Comparison of ENCODE assay signal across 15 cellular contexts in genomic region chr6:106820412-106820852, GRCh38.
DNase-seq lines count a peak whose midpoint lies in the region; TF ChIP-seq lines count a peak whose summit lies in the region.
"Had no signal": no experiment of that assay in that cellular context is flagged by ENCODE, and none has a peak within 500 bp of the region (broad histone marks: within the 10 kb centered on the region; RNA-seq: fewer than 3 reads in every experiment).

No MANE protein-coding gene starts in this region.

- H2AFZ ChIP-seq in osteoblast (ENCODE audit: low read length), result no peak overlapping the region

- H3K4me1 ChIP-seq in osteoblast (ENCODE audit: insufficient read depth, low read length) (peaks cover 8% of the 10 kb centered on the region), A673 (ENCODE audit: insufficient read depth, low read length, poor library complexity, severe bottlenecking) (no peaks in the 10 kb centered on the region)

- CTCF ChIA-PET in A673 (lab: Charles Lee), result no interaction called here

- no TSS peak for BruUV-seq in A673 (replicated peaks; lab: Mats Ljungman, UMichigan)

- no peak overlapping the region for H3K4me2 ChIP-seq in osteoblast (ENCODE audit: insufficient read depth, low read length)

- DNase-seq in EH (ENCODE audit: low read depth) (peak; percentile 55), MG63 (peak; percentile 17), choroid plexus epithelial cell (ENCODE audit: low read depth) (peak; percentile 19), osteoblast (ENCODE audit: insufficient read length, low spot score, missing footprints) (peak; percentile 83), A673 (ENCODE audit: low spot score) (no peak), NCI-H187 treated with DMSO at 0.1 percent for 48 hours (lab: John Stamatoyannopoulos, UW) (no peak), NCI-H69 (lab: John Stamatoyannopoulos, UW) (no peak)
- no peak for DNase-seq in activated CD4-positive, CD25-positive, alpha-beta regulatory T cell treated with anti-CD3 and anti-CD28 coated beads, Interleukin-2, amount 50 U/mL, for 72 hours
- DNase-seq: activated CD4-positive, alpha-beta T cell treated with anti-CD3 and anti-CD28 coated beads for 36 hours; activated T-cell treated with anti-CD3 and anti-CD28 coated beads, Interleukin-2, amount 50 U/mL, for 48 hours; dermis blood vessel endothelial cell; GOT3; retina; stimulated activated CD4-positive, alpha-beta T cell treated with anti-CD3 and anti-CD28 coated beads, Interleukin-4, amount 100 ng/mL, for 1 hour had no signal

- intact Hi-C loops in A673 (cut with micrococcal nuclease; ENCODE audit: unreplicated experiment), result no loop called here

- no peaks in the 10 kb centered on the region for H3K27me3 ChIP-seq in MG63
- no peaks in the 10 kb centered on the region for H3K27me3 ChIP-seq in osteoblast (ENCODE audit: insufficient read depth, low read length)
- H3K27me3 ChIP-seq in A673 (replicated peaks; ENCODE audit: insufficient read depth, low read depth, low read length, poor library complexity), result no peaks in the 10 kb centered on the region

- H4K20me1 ChIP-seq in osteoblast (ENCODE audit: insufficient read depth, low read length), result no peaks in the 10 kb centered on the region

- H3K4me3 ChIP-seq in MG63 (no peak overlapping the region), choroid plexus epithelial cell (ENCODE audit: low read depth, low read length) (no peak overlapping the region), osteoblast (ENCODE audit: insufficient read depth, low read length) (no peak overlapping the region), A673 (ENCODE audit: low read depth, low read length, poor library complexity, severe bottlenecking) (no peak overlapping the region)

- H3K36me3 ChIP-seq in MG63 (no peaks in the 10 kb centered on the region), osteoblast (ENCODE audit: insufficient read depth, low read length) (no peaks in the 10 kb centered on the region), A673 (ENCODE audit: insufficient read depth, low read length, poor library complexity, severe bottlenecking) (no peaks in the 10 kb centered on the region)

- POLR2A ChIA-PET in A673 (lab: Charles Lee; ENCODE audit: low non-redundant PET), result no interaction called here

- H3K79me2 ChIP-seq in osteoblast (ENCODE audit: insufficient read depth, low read length), result no peaks in the 10 kb centered on the region

- TF ChIP-seq CTCF in choroid plexus epithelial cell (conservative IDR thresholded peaks at IDR 0.05; ENCODE audit: low read depth, low read length) (no peak), osteoblast (IDR thresholded peaks at IDR 0.05; ENCODE audit: extremely low read depth, low read depth, low read length) (no peak), A673 (conservative IDR thresholded peaks at IDR 0.05; ENCODE audit: low read depth, low read length) (no peak)

- H3K9me3 ChIP-seq in MG63 (no peaks in the 10 kb centered on the region), osteoblast (ENCODE audit: low read depth, low read length) (no peaks in the 10 kb centered on the region), A673 (ENCODE audit: low read depth, low read length, poor library complexity, severe bottlenecking) (no peaks in the 10 kb centered on the region)

- no peak overlapping the region for H3K27ac ChIP-seq in osteoblast (ENCODE audit: low read depth, low read length)
- H3K27ac ChIP-seq in A673 (ENCODE audit: low read depth, low read length, poor library complexity, severe bottlenecking), result no peak overlapping the region
- H3K27ac ChIP-seq: C4-2B had no signal

Comparison
In these comparisons a context has a peak if more than half of its experiments do, and no peak if none do; other contexts are left out.
1. DNase-seq: peak in EH (single experiment), MG63 (single experiment), choroid plexus epithelial cell (single experiment) and osteoblast (single experiment); none in A673 (single experiment), NCI-H187 treated with DMSO at 0.1 percent for 48 hours (single experiment), activated CD4-positive, CD25-positive, alpha-beta regulatory T cell treated with anti-CD3 and anti-CD28 coated beads, Interleukin-2, amount 50 U/mL, for 72 hours (single experiment) and NCI-H69 (single experiment).